Comparison of ENCODE assay signal across 1 cellular context in the genomic region with DNA sequence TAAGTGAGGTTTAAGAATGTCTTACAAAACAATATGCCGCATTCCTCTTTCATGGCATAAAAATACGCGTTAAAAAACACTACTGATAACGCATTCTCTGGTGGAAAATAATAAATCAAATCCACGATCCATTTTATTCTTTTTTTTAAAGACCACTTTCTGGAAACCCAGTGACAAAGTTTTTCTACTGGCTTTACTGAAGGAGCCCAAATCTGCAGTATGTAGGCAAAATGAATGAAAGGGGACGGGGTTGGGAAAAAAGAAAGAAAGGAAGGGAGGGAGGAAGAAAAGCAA.
TF ChIP-seq lines count a peak whose summit lies in the region.

No MANE protein-coding gene starts in this region.

TF ChIP-seq in WTC11, 78 proteins besides CTCF, POLR2A, EP300 and RAD21 (continued from another document):
- TF ChIP-seq, protein P1, sequence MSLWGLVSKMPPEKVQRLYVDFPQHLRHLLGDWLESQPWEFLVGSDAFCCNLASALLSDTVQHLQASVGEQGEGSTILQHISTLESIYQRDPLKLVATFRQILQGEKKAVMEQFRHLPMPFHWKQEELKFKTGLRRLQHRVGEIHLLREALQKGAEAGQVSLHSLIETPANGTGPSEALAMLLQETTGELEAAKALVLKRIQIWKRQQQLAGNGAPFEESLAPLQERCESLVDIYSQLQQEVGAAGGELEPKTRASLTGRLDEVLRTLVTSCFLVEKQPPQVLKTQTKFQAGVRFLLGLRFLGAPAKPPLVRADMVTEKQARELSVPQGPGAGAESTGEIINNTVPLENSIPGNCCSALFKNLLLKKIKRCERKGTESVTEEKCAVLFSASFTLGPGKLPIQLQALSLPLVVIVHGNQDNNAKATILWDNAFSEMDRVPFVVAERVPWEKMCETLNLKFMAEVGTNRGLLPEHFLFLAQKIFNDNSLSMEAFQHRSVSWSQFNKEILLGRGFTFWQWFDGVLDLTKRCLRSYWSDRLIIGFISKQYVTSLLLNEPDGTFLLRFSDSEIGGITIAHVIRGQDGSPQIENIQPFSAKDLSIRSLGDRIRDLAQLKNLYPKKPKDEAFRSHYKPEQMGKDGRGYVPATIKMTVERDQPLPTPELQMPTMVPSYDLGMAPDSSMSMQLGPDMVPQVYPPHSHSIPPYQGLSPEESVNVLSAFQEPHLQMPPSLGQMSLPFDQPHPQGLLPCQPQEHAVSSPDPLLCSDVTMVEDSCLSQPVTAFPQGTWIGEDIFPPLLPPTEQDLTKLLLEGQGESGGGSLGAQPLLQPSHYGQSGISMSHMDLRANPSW (CRISPR knock-in tag; conservative IDR thresholded peaks at IDR 0.05; ENCODE audit: low read depth), result no peak
- no peak for TF ChIP-seq PRRX2 (CRISPR knock-in tag; IDR thresholded peaks at IDR 0.05)
- no peak for TF ChIP-seq GRHL2 (CRISPR knock-in tag; IDR thresholded peaks at IDR 0.05; ENCODE audit: insufficient replicate concordance, severe bottlenecking)
- TF ChIP-seq, protein P2, sequence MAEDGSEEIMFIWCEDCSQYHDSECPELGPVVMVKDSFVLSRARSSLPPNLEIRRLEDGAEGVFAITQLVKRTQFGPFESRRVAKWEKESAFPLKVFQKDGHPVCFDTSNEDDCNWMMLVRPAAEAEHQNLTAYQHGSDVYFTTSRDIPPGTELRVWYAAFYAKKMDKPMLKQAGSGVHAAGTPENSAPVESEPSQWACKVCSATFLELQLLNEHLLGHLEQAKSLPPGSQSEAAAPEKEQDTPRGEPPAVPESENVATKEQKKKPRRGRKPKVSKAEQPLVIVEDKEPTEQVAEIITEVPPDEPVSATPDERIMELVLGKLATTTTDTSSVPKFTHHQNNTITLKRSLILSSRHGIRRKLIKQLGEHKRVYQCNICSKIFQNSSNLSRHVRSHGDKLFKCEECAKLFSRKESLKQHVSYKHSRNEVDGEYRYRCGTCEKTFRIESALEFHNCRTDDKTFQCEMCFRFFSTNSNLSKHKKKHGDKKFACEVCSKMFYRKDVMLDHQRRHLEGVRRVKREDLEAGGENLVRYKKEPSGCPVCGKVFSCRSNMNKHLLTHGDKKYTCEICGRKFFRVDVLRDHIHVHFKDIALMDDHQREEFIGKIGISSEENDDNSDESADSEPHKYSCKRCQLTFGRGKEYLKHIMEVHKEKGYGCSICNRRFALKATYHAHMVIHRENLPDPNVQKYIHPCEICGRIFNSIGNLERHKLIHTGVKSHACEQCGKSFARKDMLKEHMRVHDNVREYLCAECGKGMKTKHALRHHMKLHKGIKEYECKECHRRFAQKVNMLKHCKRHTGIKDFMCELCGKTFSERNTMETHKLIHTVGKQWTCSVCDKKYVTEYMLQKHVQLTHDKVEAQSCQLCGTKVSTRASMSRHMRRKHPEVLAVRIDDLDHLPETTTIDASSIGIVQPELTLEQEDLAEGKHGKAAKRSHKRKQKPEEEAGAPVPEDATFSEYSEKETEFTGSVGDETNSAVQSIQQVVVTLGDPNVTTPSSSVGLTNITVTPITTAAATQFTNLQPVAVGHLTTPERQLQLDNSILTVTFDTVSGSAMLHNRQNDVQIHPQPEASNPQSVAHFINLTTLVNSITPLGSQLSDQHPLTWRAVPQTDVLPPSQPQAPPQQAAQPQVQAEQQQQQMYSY (CRISPR knock-in tag; IDR thresholded peaks at IDR 0.05), result no peak
- TF ChIP-seq, protein P3, sequence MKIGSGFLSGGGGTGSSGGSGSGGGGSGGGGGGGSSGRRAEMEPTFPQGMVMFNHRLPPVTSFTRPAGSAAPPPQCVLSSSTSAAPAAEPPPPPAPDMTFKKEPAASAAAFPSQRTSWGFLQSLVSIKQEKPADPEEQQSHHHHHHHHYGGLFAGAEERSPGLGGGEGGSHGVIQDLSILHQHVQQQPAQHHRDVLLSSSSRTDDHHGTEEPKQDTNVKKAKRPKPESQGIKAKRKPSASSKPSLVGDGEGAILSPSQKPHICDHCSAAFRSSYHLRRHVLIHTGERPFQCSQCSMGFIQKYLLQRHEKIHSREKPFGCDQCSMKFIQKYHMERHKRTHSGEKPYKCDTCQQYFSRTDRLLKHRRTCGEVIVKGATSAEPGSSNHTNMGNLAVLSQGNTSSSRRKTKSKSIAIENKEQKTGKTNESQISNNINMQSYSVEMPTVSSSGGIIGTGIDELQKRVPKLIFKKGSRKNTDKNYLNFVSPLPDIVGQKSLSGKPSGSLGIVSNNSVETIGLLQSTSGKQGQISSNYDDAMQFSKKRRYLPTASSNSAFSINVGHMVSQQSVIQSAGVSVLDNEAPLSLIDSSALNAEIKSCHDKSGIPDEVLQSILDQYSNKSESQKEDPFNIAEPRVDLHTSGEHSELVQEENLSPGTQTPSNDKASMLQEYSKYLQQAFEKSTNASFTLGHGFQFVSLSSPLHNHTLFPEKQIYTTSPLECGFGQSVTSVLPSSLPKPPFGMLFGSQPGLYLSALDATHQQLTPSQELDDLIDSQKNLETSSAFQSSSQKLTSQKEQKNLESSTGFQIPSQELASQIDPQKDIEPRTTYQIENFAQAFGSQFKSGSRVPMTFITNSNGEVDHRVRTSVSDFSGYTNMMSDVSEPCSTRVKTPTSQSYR (CRISPR knock-in tag; IDR thresholded peaks at IDR 0.05), result no peak
